Comparison of ENCODE assay signal across 9 cellular contexts in genomic region chr3:186849392-186849975, GRCh38. TPM values are rescaled to one million over a fixed set of nuclear protein-coding genes. Genes with fewer than 3 reads are reported as not detected.
DNase-seq lines count a peak whose midpoint lies in the region; ATAC-seq and TF ChIP-seq lines count a peak whose summit lies in the region.
"Had no signal": no experiment of that assay in that cellular context is flagged by ENCODE, and none has a peak within 500 bp of the region (broad histone marks: within the 10 kb centered on the region; RNA-seq: fewer than 3 reads in every experiment).

No MANE protein-coding gene starts in this region.

- no TSS peak for BruUV-seq in OCI-LY7 (replicated peaks; lab: Mats Ljungman, UMichigan)

- H2AFZ ChIP-seq in OCI-LY7 (ENCODE audit: low read length) = no peak overlapping the region

- ATAC-seq in HG03442 (IDR thresholded peaks at IDR 0.05; ENCODE audit: unreplicated experiment) = peak; percentile 52
- ATAC-seq in HG03196 (IDR thresholded peaks at IDR 0.05; ENCODE audit: unreplicated experiment) = no peak

- CTCF ChIA-PET in OCI-LY7 (lab: Charles Lee; ENCODE audit: unreplicated experiment) = interaction anchor here (0.6 to 2.0 kb wide), 5 partner anchors 150 to 316 kb away, joined by 3 to 10 read pairs (median 4); partner anchors contain the start of gene RPL39L

- H3K9me3 ChIP-seq in OCI-LY7 (ENCODE audit: low read length) = no peaks in the 10 kb centered on the region
- H3K9me3 ChIP-seq in MG63 = no peaks in the 10 kb centered on the region

- H3K4me3 Mint-ChIP-seq in progenitor cell of endocrine pancreas (ENCODE audit: low read depth) = no peak overlapping the region

- intact Hi-C loops in OCI-LY7 (cut with micrococcal nuclease; ENCODE audit: unreplicated experiment) = loop anchor here (1.0 to 5.0 kb wide), 7 partner anchors 82 to 316 kb away; no protein-coding TSS in a partner anchor

- no peaks in the 10 kb centered on the region for H4K20me1 ChIP-seq in OCI-LY7 (ENCODE audit: insufficient read depth, low read length)

- no peak overlapping the region for H3K27ac Mint-ChIP-seq in progenitor cell of endocrine pancreas

- POLR2A ChIA-PET in OCI-LY7 (lab: Charles Lee) = interaction anchor here (0.7 to 1.8 kb wide), 13 partner anchors 11 to 733 kb away, joined by 3 to 9 read pairs (median 3); no protein-coding TSS in a partner anchor

- H3K9me2 ChIP-seq in OCI-LY7 (ENCODE audit: insufficient read depth, low read length) = no peaks in the 10 kb centered on the region

- no peaks in the 10 kb centered on the region for H3K4me1 Mint-ChIP-seq in progenitor cell of endocrine pancreas (ENCODE audit: low read depth)

- H3K36me3 ChIP-seq in OCI-LY7 (ENCODE audit: insufficient read depth, low read length) = no peaks in the 10 kb centered on the region
- no peaks in the 10 kb centered on the region for H3K36me3 ChIP-seq in MG63

- peak overlapping the region; percentile 16; the same call in 1 of the 2 replicates for H3K4me2 ChIP-seq in OCI-LY7 (ENCODE audit: low read length)

- peak; percentile 32 for TF ChIP-seq CTCF in GM12873 (IDR thresholded peaks at IDR 0.05; ENCODE audit: insufficient read depth, low read depth, low read length, missing control alignments)
- TF ChIP-seq CTCF in OCI-LY7 (conservative IDR thresholded peaks at IDR 0.05; ENCODE audit: low read length) = peak; percentile 91
- peak; percentile 34 for TF ChIP-seq CTCF in epithelial cell of esophagus (IDR thresholded peaks at IDR 0.05; ENCODE audit: insufficient read depth, low read depth, low read length, missing control alignments)
- TF ChIP-seq CTCF in progenitor cell of endocrine pancreas (IDR thresholded peaks at IDR 0.05; ENCODE audit: unreplicated experiment) = peak; percentile 63

- H3K79me2 ChIP-seq in OCI-LY7 (ENCODE audit: insufficient read depth, low read depth, low read length) = no peaks in the 10 kb centered on the region

- no peaks in the 10 kb centered on the region for H3K9me3 Mint-ChIP-seq in progenitor cell of endocrine pancreas (ENCODE audit: low read depth)

- H3K27me3 Mint-ChIP-seq in progenitor cell of endocrine pancreas = peaks cover 20% of the 10 kb centered on the region

- H3K4me1 ChIP-seq in OCI-LY7 (ENCODE audit: insufficient read depth, low read length, poor library complexity, severe bottlenecking) = peaks cover 16% of the 10 kb centered on the region

- H3K36me3 Mint-ChIP-seq in progenitor cell of endocrine pancreas (ENCODE audit: insufficient read depth) = no peaks in the 10 kb centered on the region

- no peak overlapping the region for H3K4me3 ChIP-seq in OCI-LY7 (ENCODE audit: low read depth, low read length, poor library complexity, severe bottlenecking)
- H3K4me3 ChIP-seq in epithelial cell of esophagus (ENCODE audit: low read length) = no peak overlapping the region
- no peak overlapping the region for H3K4me3 ChIP-seq in MG63

- H3K27ac ChIP-seq in OCI-LY7 (ENCODE audit: low read depth, low read length, poor library complexity, severe bottlenecking) = no peak overlapping the region

- H3K27me3 ChIP-seq in MG63 = peaks cover 6% of the 10 kb centered on the region

- DNase-seq in AG08395 (ENCODE audit: low spot score) (peak; percentile 13), OCI-LY7 (ENCODE audit: low spot score) (peak; percentile 85), epithelial cell of esophagus (ENCODE audit: low read depth) (peak; percentile 52), progenitor cell of endocrine pancreas (ENCODE audit: low spot score, unreplicated experiment) (no peak), MG63 (no peak)

RNA-seq across cellular contexts. Expression of gene ADIPOQ, which starts 7.0 kb away (rescaled TPM):
- total RNA-seq in OCI-LY7 (2014; rRNA removed; shearing (Covaris generic)) = not detected in 2 replicates
- total RNA-seq in OCI-LY7 (2022) (not detected in 2 replicates), progenitor cell of endocrine pancreas (not detected in 2 replicates)
- not detected in 2 replicates for total RNA-seq in MG63 (2014; rRNA removed; shearing (Covaris generic); ENCODE audit: low replicate concordance)
- total RNA-seq: glomerular endothelial cell had no signal

RNA-seq across cellular contexts. Expression of gene RFC4, which starts 43.2 kb away (rescaled TPM):
- total RNA-seq in OCI-LY7 (2014; rRNA removed; shearing (Covaris generic)) = 114 and 137 TPM in 2 replicates
- total RNA-seq in OCI-LY7 (2022) = 118 and 126 TPM in 2 replicates
- total RNA-seq in progenitor cell of endocrine pancreas = 51.3 and 54.3 TPM in 2 replicates
- 51.6 and 65.3 TPM in 2 replicates for total RNA-seq in MG63 (2014; rRNA removed; shearing (Covaris generic); ENCODE audit: low replicate concordance)

Comparison
In these comparisons a context has a peak if more than half of its experiments do, and no peak if none do; other contexts are left out.
1. DNase-seq: peak in AG08395 (single experiment), OCI-LY7 (single experiment) and epithelial cell of esophagus (single experiment); none in progenitor cell of endocrine pancreas (single experiment) and MG63 (single experiment).
2. CTCF ChIP-seq: peak in every context shown above with its lines; median percentile 91 in OCI-LY7; 63 in progenitor cell of endocrine pancreas; 34 in epithelial cell of esophagus; 32 in GM12873.